In genomic region chr1:113677250-113678158, GRCh38 we compare ENCODE assay signal across 8 cellular contexts.
DNase-seq lines count a peak whose midpoint lies in the region; ATAC-seq, FAIRE-seq and TF ChIP-seq lines count a peak whose summit lies in the region.

No MANE protein-coding gene starts in this region.

- no peak overlapping the region for H3K4me3 Mint-ChIP-seq in CD4-positive, CD25-positive, alpha-beta regulatory T cell

- no peak overlapping the region for H3K9ac ChIP-seq in GM23248

- no peaks in the 10 kb centered on the region for H3K79me2 ChIP-seq in GM23248 (ENCODE audit: insufficient read depth)

- H3K9me3 ChIP-seq in CD4-positive, CD25-positive, alpha-beta regulatory T cell (ENCODE audit: control insufficient read depth in 2 of 2, low read length in 2 of 2), result no peaks in the 10 kb centered on the region
- no peaks in the 10 kb centered on the region for H3K9me3 ChIP-seq in GM23248 (ENCODE audit: low read depth)
- no peaks in the 10 kb centered on the region for H3K9me3 ChIP-seq in body of pancreas
- H3K9me3 ChIP-seq in tibial nerve, result no peaks in the 10 kb centered on the region

- H3K27ac ChIP-seq in CD4-positive, CD25-positive, alpha-beta regulatory T cell (ENCODE audit: insufficient read depth, low read length, poor library complexity, severe bottlenecking), result no peak overlapping the region
- H3K27ac ChIP-seq in GM23248 (no peak overlapping the region), body of pancreas (peak overlapping the region in 1 of 4 donors; percentile 6), tibial nerve (no peak overlapping the region)

- TF ChIP-seq CTCF in body of pancreas (IDR thresholded peaks at IDR 0.05) (peak; percentile 24 to 66 (median 54)), tibial nerve (IDR thresholded peaks at IDR 0.05) (peak; percentile 35 to 56 (median 51))

- H3K4me1 Mint-ChIP-seq in CD4-positive, CD25-positive, alpha-beta regulatory T cell, result peaks cover 0 to 6% (median under 1%) of the 10 kb centered on the region in 4 donors

- no peaks in the 10 kb centered on the region for H3K27me3 Mint-ChIP-seq in CD4-positive, CD25-positive, alpha-beta regulatory T cell

- H3K9me3 Mint-ChIP-seq in CD4-positive, CD25-positive, alpha-beta regulatory T cell, result no peaks in the 10 kb centered on the region

- no peaks in the 10 kb centered on the region for H3K9me2 ChIP-seq in GM23248 (ENCODE audit: insufficient read depth)

- no peak for ATAC-seq in CD4-positive, CD25-positive, alpha-beta regulatory T cell (ENCODE audit: low read depth in 2 of 2)
- ATAC-seq in body of pancreas (no peak), GM21390 (IDR thresholded peaks at IDR 0.05; ENCODE audit: unreplicated experiment) (no peak), HG03097 (IDR thresholded peaks at IDR 0.05; ENCODE audit: low FRiP score, unreplicated experiment) (no peak)

- no peaks in the 10 kb centered on the region for H3K36me3 Mint-ChIP-seq in CD4-positive, CD25-positive, alpha-beta regulatory T cell

- H3K36me3 ChIP-seq in CD4-positive, CD25-positive, alpha-beta regulatory T cell (ENCODE audit: control insufficient read depth, insufficient read depth, low read length), result no peaks in the 10 kb centered on the region
- H3K36me3 ChIP-seq in GM23248 (ENCODE audit: low read depth) (no peaks in the 10 kb centered on the region), body of pancreas (replicated peaks in 1 of 2; ENCODE audit: insufficient read depth in 1 of 2, low read depth in 2 of 2) (peaks cover 0 to under 1% of the 10 kb centered on the region in 2 donors), tibial nerve (peaks cover 0 to 16% (median 0%) of the 10 kb centered on the region in 3 donors)

- H3K4me2 ChIP-seq in GM23248 (ENCODE audit: unreplicated experiment), result no peak overlapping the region

- TF ChIP-seq POLR2A in body of pancreas (IDR thresholded peaks at IDR 0.05) (no peak), tibial nerve (IDR thresholded peaks at IDR 0.05) (no peak)

- WGBS in GM23248 (ENCODE audit: low coverage in 1 of 2, low lambda C conversion rate in 2 of 2, missing lambda C conversion rate in 2 of 2), 2 experiments, result 48% methylated on average over 7 of the region's 7 CpGs
- WGBS in body of pancreas, 2 donors, result 13 to 18% methylated on average over 7 of the region's 7 CpGs
- WGBS in tibial nerve, 2 donors, result 50 to 58% methylated on average over 7 of the region's 7 CpGs

- in situ Hi-C loops in GM23248 (cut with MboI), result no loop called here

- no peak overlapping the region for H3K27ac Mint-ChIP-seq in CD4-positive, CD25-positive, alpha-beta regulatory T cell

- no peak overlapping the region for H3K4me3 ChIP-seq in CD4-positive, CD25-positive, alpha-beta regulatory T cell (ENCODE audit: low read depth, low read length)
- no peak overlapping the region for H3K4me3 ChIP-seq in GM23248
- H3K4me3 ChIP-seq in body of pancreas, result no peak overlapping the region
- H3K4me3 ChIP-seq in tibial nerve, result no peak overlapping the region

- no peaks in the 10 kb centered on the region for H3K4me1 ChIP-seq in CD4-positive, CD25-positive, alpha-beta regulatory T cell (ENCODE audit: control insufficient read depth, insufficient read depth, low read length, poor library complexity, severe bottlenecking)
- peaks cover 5% of the 10 kb centered on the region; the same call in 1 of the 2 replicates for H3K4me1 ChIP-seq in GM23248 (ENCODE audit: insufficient read depth)
- H3K4me1 ChIP-seq in body of pancreas, result peaks cover 6% of the 10 kb centered on the region
- H3K4me1 ChIP-seq in tibial nerve, result peaks cover 0 to 11% (median 0%) of the 10 kb centered on the region in 4 donors

- no peak overlapping the region for H2AFZ ChIP-seq in GM23248

- peaks cover 17% of the 10 kb centered on the region for H3F3A ChIP-seq in GM23248 (ENCODE audit: insufficient read depth)

- intact Hi-C loops in body of pancreas (cut with DNase I), result loop anchor here (5.0 kb wide), 1 partner anchor 535 kb away; no protein-coding TSS in a partner anchor

- H3K27me3 ChIP-seq in CD4-positive, CD25-positive, alpha-beta regulatory T cell (ENCODE audit: control insufficient read depth, insufficient read depth, low read length), result no peaks in the 10 kb centered on the region
- H3K27me3 ChIP-seq in GM23248 (replicated peaks; ENCODE audit: insufficient read depth) (no peaks in the 10 kb centered on the region), body of pancreas (no peaks in the 10 kb centered on the region), tibial nerve (no peaks in the 10 kb centered on the region)

- TF ChIP-seq EP300 in tibial nerve (IDR thresholded peaks at IDR 0.05), result no peak

- no peaks in the 10 kb centered on the region for H4K20me1 ChIP-seq in GM23248 (ENCODE audit: insufficient read depth)

- peak in 2 of 3 donors; percentile 44 to 58 for DNase-seq in CD4-positive, CD25-positive, alpha-beta regulatory T cell
- DNase-seq in GM23248, result peak; percentile 67
- peak; percentile 27 for DNase-seq in NCI-H510A (lab: John Stamatoyannopoulos, UW)
- DNase-seq in body of pancreas, result peak; percentile 30 to 52 (median 42)
- DNase-seq in tibial nerve (ENCODE audit: low spot score in 2 of 2), result peak in 1 of 2 donors; percentile 20

- peak; percentile 84 for FAIRE-seq in islet of Langerhans (lab: Jason Lieb, UNC)
